In the genomic region with DNA sequence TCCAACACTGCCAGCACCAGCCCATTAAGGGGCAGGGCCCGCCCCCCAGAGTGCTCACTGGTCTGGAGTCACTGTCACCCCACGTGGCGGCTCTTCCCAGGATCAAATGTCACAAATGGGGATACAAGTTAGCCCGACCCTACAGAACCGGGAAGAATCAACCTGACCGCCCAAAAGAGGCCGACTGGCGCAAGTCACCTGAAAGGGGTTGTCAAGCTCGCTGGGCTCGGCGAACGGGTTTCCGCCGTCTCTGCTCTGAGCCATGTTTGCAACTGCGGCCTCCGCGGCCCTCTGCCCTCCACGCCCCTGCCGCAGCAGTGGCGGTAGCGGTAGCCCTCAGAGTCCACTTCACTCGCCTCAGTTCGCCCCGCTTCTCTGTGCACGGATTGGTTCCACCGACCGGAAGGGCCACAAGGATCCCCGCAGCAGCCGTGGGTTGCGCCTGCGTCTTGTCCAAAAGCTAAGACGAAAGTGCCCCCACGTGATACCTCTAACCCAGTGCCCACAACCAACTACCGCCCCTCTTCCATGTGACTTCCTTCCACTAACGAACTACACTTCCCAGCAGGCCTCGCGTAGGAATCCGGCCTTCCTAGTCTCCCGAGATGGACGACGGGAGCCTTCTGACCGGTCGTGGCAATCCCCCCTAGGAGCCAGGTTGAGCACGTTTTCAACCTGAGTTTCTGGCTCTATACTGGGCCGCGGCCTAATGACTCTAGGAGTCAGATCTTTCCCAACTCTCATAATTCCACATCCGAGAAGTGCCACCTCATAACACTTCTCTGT, we compare ENCODE assay signal across 1 cellular context.
TF ChIP-seq lines count a peak whose summit lies in the region.

Gene SCAMP3 (minus strand): TSS at position 473 of the 786 bp plus-strand sequence. CDS start 209 bp downstream, at position 264.

TF ChIP-seq in HepG2, 621 proteins besides CTCF, POLR2A, EP300 and RAD21 (continued from another document and continues in another):
- TF ChIP-seq, protein P1, sequence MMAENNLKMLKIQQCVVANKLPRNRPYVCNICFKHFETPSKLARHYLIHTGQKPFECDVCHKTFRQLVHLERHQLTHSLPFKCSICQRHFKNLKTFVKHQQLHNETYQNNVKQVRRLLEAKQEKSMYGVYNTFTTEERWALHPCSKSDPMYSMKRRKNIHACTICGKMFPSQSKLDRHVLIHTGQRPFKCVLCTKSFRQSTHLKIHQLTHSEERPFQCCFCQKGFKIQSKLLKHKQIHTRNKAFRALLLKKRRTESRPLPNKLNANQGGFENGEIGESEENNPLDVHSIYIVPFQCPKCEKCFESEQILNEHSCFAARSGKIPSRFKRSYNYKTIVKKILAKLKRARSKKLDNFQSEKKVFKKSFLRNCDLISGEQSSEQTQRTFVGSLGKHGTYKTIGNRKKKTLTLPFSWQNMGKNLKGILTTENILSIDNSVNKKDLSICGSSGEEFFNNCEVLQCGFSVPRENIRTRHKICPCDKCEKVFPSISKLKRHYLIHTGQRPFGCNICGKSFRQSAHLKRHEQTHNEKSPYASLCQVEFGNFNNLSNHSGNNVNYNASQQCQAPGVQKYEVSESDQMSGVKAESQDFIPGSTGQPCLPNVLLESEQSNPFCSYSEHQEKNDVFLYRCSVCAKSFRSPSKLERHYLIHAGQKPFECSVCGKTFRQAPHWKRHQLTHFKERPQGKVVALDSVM (CRISPR knock-in tag; IDR thresholded peaks at IDR 0.05) = no peak
- TF ChIP-seq KLF15 (CRISPR knock-in tag; IDR thresholded peaks at IDR 0.05; ENCODE audit: borderline replicate concordance) (peak; percentile 78; the same call in 1 of the 2 replicates), NFIC (IDR thresholded peaks at IDR 0.05; ENCODE audit: low read length) (no peak), ZSCAN12 (CRISPR knock-in tag; IDR thresholded peaks at IDR 0.05) (no peak), TP53 (CRISPR knock-in tag; conservative IDR thresholded peaks at IDR 0.05) (no peak), HOXD1 (CRISPR knock-in tag; IDR thresholded peaks at IDR 0.05) (no peak; the same call in 1 of the 2 replicates), SIN3B (IDR thresholded peaks at IDR 0.05; ENCODE audit: low read length) (no peak; the same call in 1 of the 2 replicates), PREB (CRISPR knock-in tag; IDR thresholded peaks at IDR 0.05) (no peak), TAF15 (IDR thresholded peaks at IDR 0.05; ENCODE audit: low read depth, low read length, poor library complexity, severe bottlenecking) (peak; percentile 52), FOXP1 (IDR thresholded peaks at IDR 0.05) (no peak), FOXP1 (CRISPR knock-in tag; IDR thresholded peaks at IDR 0.05) (no peak), GABPB1 (CRISPR knock-in tag; IDR thresholded peaks at IDR 0.05) (peak; percentile 93), ZNF552 (CRISPR knock-in tag; IDR thresholded peaks at IDR 0.05; ENCODE audit: borderline replicate concordance) (peak; percentile 83; the same call in 1 of the 2 replicates), ZNF691 (CRISPR knock-in tag; IDR thresholded peaks at IDR 0.05; ENCODE audit: borderline replicate concordance, low read depth) (no peak), ZNF790 (CRISPR knock-in tag; IDR thresholded peaks at IDR 0.05; ENCODE audit: borderline replicate concordance) (no peak), ZNF414 (CRISPR knock-in tag; IDR thresholded peaks at IDR 0.05) (peak; percentile 84; the same call in 1 of the 2 replicates), HNF1A (IDR thresholded peaks at IDR 0.05; ENCODE audit: low read depth) (no peak), HNF1A (CRISPR knock-in tag; IDR thresholded peaks at IDR 0.05; ENCODE audit: borderline replicate concordance) (no peak; the same call in 1 of the 2 replicates), ZNF18 (CRISPR knock-in tag; IDR thresholded peaks at IDR 0.05; ENCODE audit: insufficient replicate concordance) (peak; percentile 34), KAT7 (CRISPR knock-in tag; IDR thresholded peaks at IDR 0.05; ENCODE audit: borderline replicate concordance) (peak; percentile 84; the same call in 1 of the 2 replicates), SRSF4 (IDR thresholded peaks at IDR 0.05; ENCODE audit: low read depth, low read length, poor library complexity, severe bottlenecking) (no peak), ARNT (IDR thresholded peaks at IDR 0.05) (no peak), HMGXB4 (CRISPR knock-in tag; IDR thresholded peaks at IDR 0.05; ENCODE audit: borderline replicate concordance in 1 of 2, low read depth in 1 of 2) (peak; percentile 39 to 75; a peak in 2 of 4 replicates)
- TF ChIP-seq, protein P2, sequence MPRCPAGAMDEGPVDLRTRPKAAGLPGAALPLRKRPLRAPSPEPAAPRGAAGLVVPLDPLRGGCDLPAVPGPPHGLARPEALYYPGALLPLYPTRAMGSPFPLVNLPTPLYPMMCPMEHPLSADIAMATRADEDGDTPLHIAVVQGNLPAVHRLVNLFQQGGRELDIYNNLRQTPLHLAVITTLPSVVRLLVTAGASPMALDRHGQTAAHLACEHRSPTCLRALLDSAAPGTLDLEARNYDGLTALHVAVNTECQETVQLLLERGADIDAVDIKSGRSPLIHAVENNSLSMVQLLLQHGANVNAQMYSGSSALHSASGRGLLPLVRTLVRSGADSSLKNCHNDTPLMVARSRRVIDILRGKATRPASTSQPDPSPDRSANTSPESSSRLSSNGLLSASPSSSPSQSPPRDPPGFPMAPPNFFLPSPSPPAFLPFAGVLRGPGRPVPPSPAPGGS (CRISPR knock-in tag; IDR thresholded peaks at IDR 0.05) = peak; percentile 76
- TF ChIP-seq, protein P3, sequence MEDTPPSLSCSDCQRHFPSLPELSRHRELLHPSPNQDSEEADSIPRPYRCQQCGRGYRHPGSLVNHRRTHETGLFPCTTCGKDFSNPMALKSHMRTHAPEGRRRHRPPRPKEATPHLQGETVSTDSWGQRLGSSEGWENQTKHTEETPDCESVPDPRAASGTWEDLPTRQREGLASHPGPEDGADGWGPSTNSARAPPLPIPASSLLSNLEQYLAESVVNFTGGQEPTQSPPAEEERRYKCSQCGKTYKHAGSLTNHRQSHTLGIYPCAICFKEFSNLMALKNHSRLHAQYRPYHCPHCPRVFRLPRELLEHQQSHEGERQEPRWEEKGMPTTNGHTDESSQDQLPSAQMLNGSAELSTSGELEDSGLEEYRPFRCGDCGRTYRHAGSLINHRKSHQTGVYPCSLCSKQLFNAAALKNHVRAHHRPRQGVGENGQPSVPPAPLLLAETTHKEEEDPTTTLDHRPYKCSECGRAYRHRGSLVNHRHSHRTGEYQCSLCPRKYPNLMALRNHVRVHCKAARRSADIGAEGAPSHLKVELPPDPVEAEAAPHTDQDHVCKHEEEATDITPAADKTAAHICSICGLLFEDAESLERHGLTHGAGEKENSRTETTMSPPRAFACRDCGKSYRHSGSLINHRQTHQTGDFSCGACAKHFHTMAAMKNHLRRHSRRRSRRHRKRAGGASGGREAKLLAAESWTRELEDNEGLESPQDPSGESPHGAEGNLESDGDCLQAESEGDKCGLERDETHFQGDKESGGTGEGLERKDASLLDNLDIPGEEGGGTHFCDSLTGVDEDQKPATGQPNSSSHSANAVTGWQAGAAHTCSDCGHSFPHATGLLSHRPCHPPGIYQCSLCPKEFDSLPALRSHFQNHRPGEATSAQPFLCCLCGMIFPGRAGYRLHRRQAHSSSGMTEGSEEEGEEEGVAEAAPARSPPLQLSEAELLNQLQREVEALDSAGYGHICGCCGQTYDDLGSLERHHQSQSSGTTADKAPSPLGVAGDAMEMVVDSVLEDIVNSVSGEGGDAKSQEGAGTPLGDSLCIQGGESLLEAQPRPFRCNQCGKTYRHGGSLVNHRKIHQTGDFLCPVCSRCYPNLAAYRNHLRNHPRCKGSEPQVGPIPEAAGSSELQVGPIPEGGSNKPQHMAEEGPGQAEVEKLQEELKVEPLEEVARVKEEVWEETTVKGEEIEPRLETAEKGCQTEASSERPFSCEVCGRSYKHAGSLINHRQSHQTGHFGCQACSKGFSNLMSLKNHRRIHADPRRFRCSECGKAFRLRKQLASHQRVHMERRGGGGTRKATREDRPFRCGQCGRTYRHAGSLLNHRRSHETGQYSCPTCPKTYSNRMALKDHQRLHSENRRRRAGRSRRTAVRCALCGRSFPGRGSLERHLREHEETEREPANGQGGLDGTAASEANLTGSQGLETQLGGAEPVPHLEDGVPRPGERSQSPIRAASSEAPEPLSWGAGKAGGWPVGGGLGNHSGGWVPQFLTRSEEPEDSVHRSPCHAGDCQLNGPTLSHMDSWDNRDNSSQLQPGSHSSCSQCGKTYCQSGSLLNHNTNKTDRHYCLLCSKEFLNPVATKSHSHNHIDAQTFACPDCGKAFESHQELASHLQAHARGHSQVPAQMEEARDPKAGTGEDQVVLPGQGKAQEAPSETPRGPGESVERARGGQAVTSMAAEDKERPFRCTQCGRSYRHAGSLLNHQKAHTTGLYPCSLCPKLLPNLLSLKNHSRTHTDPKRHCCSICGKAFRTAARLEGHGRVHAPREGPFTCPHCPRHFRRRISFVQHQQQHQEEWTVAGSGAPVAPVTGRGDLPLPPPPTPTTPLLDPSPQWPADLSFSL (CRISPR knock-in tag; IDR thresholded peaks at IDR 0.05) = no peak
